In the genomic region with DNA sequence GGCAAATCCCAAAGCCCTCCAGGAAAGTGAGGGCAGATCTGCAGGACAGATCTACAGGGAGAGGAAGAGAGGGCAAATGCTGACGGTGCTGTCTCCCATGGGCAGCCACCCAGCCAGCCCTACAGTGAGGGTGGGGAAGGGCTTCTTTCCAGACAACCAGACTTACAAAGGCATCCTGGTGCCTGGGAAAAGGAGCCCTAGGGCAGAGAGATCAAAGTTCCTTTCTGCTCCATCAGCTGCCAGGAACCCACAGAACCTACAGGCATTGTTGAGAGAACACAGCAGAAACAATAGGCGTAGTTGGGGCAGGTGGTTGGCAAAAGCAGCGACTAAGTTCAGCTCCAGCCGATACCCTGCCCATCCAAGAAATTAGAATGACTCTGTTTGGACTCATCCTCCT, we compare ENCODE assay signal across 34 cellular contexts.
"Had no signal": no experiment of that assay in that cellular context is flagged by ENCODE, and none has a peak within 500 bp of the region (broad histone marks: within the 10 kb centered on the region; RNA-seq: fewer than 3 reads in every experiment).

No MANE protein-coding gene starts in this region.

- H3K4me1 ChIP-seq: Peyer's patch had no signal

- H3K27ac Mint-ChIP-seq: activated CD4-positive, alpha-beta T cell treated with anti-CD3 and anti-CD28 coated beads, Interleukin-2, amount 10 ng/mL, durations not matched to agents 24 days and 14 days; activated CD8-positive, alpha-beta T cell treated with anti-CD3 and anti-CD28 coated beads for 36 hours; activated naive CD8-positive, alpha-beta T cell treated with anti-CD3 and anti-CD28 coated beads for 36 hours; activated T-cell treated with anti-CD3 and anti-CD28 coated beads, Interleukin-2, amount 50 U/mL, for 72 hours; activated T-helper 17 cell treated with anti-CD3 and anti-CD28 coated beads, Interleukin-2, amount 50 U/mL, for 72 hours had no signal

- H3K4me3 ChIP-seq: cardiac muscle cell, Peyer's patch had no signal

- H3K9ac ChIP-seq: KMS-11 had no signal

- H3K9me3 ChIP-seq: Peyer's patch had no signal

- H3K36me3 Mint-ChIP-seq: activated naive CD8-positive, alpha-beta T cell treated with anti-CD3 and anti-CD28 coated beads for 36 hours had no signal

- DNase-seq: activated CD4-positive, alpha-beta T cell treated with anti-CD3 and anti-CD28 coated beads for 1 hour; activated CD4-positive, alpha-beta T cell treated with anti-CD3 and anti-CD28 coated beads, Interleukin-2, amount 10 ng/mL, durations not matched to agents 24 days and 14 days; activated CD4-positive, alpha-beta T cell treated with anti-CD3 and anti-CD28 coated beads, Interleukin-2, amount 50 U/mL, for 4 hours; activated CD4-positive, CD25-positive, alpha-beta regulatory T cell; activated CD8-positive, alpha-beta T cell treated with anti-CD3 and anti-CD28 coated beads for 36 hours; activated effector memory CD4-positive, alpha-beta T cell treated with anti-CD3 and anti-CD28 coated beads, Interleukin-2, amount 50 U/mL, for 16 hours; activated naive CD4-positive, alpha-beta T cell; activated naive CD4-positive, alpha-beta T cell treated with anti-CD3 and anti-CD28 coated beads, Interleukin-2, amount 50 U/mL, for 16 hours; activated naive CD8-positive, alpha-beta T cell treated with anti-CD3 and anti-CD28 coated beads for 36 hours; activated T-cell treated with anti-CD3 and anti-CD28 coated beads, Interleukin-2, amount 50 U/mL, for 1 hour; activated T-cell treated with anti-CD3 and anti-CD28 coated beads, Interleukin-2, amount 50 U/mL, for 72 hours; amniotic stem cell; aorta; NCI-H1105; NCI-H1417 treated with DMSO at 0.1 percent for 48 hours; NCI-H187 treated with DMSO at 0.1 percent for 48 hours; NCI-H2081; NCI-H345; NCI-H524 treated with DMSO at 0.1 percent for 48 hours; NCI-H748 treated with DMSO at 0.1 percent for 48 hours; NK-92 treated with Interleukin-12 subunit alpha and Interleukin-12 subunit beta, amount 100 ng/mL, for 24 hours; PC-3; Peyer's patch; SIG-M5; SW 1271; T-helper 1 cell; T-helper 2 cell; T-helper 9 cell had no signal

- H3K4me2 ChIP-seq: KMS-11 had no signal

- H3K9me3 Mint-ChIP-seq: activated CD4-positive, alpha-beta T cell treated with anti-CD3 and anti-CD28 coated beads, Interleukin-2, amount 10 ng/mL, durations not matched to agents 24 days and 14 days; activated CD8-positive, alpha-beta T cell treated with anti-CD3 and anti-CD28 coated beads for 36 hours; activated naive CD8-positive, alpha-beta T cell treated with anti-CD3 and anti-CD28 coated beads for 36 hours; activated T-cell treated with anti-CD3 and anti-CD28 coated beads, Interleukin-2, amount 50 U/mL, for 72 hours; activated T-helper 17 cell treated with anti-CD3 and anti-CD28 coated beads, Interleukin-2, amount 50 U/mL, for 72 hours had no signal

- H3K27ac ChIP-seq: cardiac muscle cell, KMS-11, Peyer's patch, RWPE1, VCaP had no signal

- ATAC-seq: activated CD8-positive, alpha-beta T cell treated with anti-CD3 and anti-CD28 coated beads for 36 hours; activated T-cell treated with anti-CD3 and anti-CD28 coated beads, Interleukin-2, amount 50 U/mL, for 72 hours; activated T-helper 17 cell treated with anti-CD3 and anti-CD28 coated beads, Interleukin-2, amount 50 U/mL, for 72 hours; PC-3; Right ventricle myocardium inferior had no signal

- H3K4me1 Mint-ChIP-seq: activated CD4-positive, alpha-beta T cell treated with anti-CD3 and anti-CD28 coated beads, Interleukin-2, amount 10 ng/mL, durations not matched to agents 24 days and 14 days; activated naive CD8-positive, alpha-beta T cell treated with anti-CD3 and anti-CD28 coated beads for 36 hours; activated T-helper 17 cell treated with anti-CD3 and anti-CD28 coated beads, Interleukin-2, amount 50 U/mL, for 72 hours had no signal

- H3K27me3 ChIP-seq: cardiac muscle cell, Peyer's patch had no signal

- H3K4me3 Mint-ChIP-seq: activated CD4-positive, alpha-beta T cell treated with anti-CD3 and anti-CD28 coated beads, Interleukin-2, amount 10 ng/mL, durations not matched to agents 24 days and 14 days; activated CD8-positive, alpha-beta T cell treated with anti-CD3 and anti-CD28 coated beads for 36 hours; activated naive CD8-positive, alpha-beta T cell treated with anti-CD3 and anti-CD28 coated beads for 36 hours; activated T-cell treated with anti-CD3 and anti-CD28 coated beads, Interleukin-2, amount 50 U/mL, for 72 hours; activated T-helper 17 cell treated with anti-CD3 and anti-CD28 coated beads, Interleukin-2, amount 50 U/mL, for 72 hours had no signal

- H3K36me3 ChIP-seq: cardiac muscle cell, Peyer's patch had no signal
